Comparison of ENCODE assay signal across 20 cellular contexts in the genomic region with DNA sequence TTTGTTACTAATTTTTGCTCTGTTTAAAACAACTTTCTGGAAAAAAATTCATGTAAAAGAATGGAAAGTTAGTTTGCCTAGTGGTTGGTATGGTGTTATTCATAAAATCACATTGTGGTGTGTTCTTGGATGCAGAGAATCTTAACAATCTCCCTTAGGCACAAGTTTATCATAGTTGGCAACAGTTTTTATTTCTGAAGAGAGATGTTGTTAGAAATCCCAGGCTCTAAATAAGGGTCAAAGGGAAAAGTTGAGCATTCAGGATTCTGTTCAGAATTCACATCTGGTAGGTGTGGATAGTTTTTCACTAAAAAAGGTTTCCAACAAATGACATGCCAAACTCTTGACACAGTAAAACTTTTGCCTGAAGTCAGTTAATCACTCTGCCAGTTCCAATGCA.
"Had no signal": no experiment of that assay in that cellular context is flagged by ENCODE, and none has a peak within 500 bp of the region (broad histone marks: within the 10 kb centered on the region; RNA-seq: fewer than 3 reads in every experiment).

No MANE protein-coding gene starts in this region.

- DNase-seq: activated B cell treated with CpG ODN at 0.5 μM for 24 hours; activated CD4-positive, alpha-beta memory T cell treated with anti-CD3 and anti-CD28 coated beads for 36 hours; activated CD8-positive, alpha-beta memory T cell treated with anti-CD3 and anti-CD28 coated beads for 24 hours; activated effector memory CD4-positive, alpha-beta T cell treated with Interleukin-2 at 50 U/mL for 16 hours; activated naive CD4-positive, alpha-beta T cell; amniotic stem cell; body of pancreas; central memory CD4-positive, alpha-beta T cell; NCI-H1105; NCI-H1436 treated with DMSO at 0.1 percent for 48 hours; NCI-H187; NCI-H510A treated with DMSO at 0.1 percent for 48 hours; PC-9; SHP77 treated with DMSO at 0.1 percent for 48 hours had no signal

- H3K9me3 ChIP-seq: ascending aorta, body of pancreas had no signal

- H3K4me3 Mint-ChIP-seq: activated B cell treated with CpG ODN at 0.5 μM for 24 hours; activated CD4-positive, alpha-beta memory T cell treated with anti-CD3 and anti-CD28 coated beads for 36 hours; activated CD4-positive, alpha-beta T cell treated with anti-CD3 and anti-CD28 coated beads, Interleukin-2, amount 10 ng/mL, durations not matched to agents 7 days and 5 days; activated naive CD4-positive, alpha-beta T cell treated with anti-CD3 and anti-CD28 coated beads, Interleukin-2, amount 50 U/mL, for 24 hours; activated T-helper 1 cell treated with anti-CD3 and anti-CD28 coated beads, Interleukin-12 subunit alpha, Interleukin-12 subunit beta, Interleukin-2, Interleukin-4 antibody, amounts not matched to agents 30 ng/mL and 10 ng/mL and 1 ng/mL, durations not matched to agents 14 hours and 24 hours and 36 hours; T-helper 1 cell treated with Interleukin-12 subunit alpha and Interleukin-12 subunit beta and Interleukin-4 antibody, amounts not matched to agents 30 μg/mL and 1 μg/mL, for 36 hours had no signal

- H3K4me2 ChIP-seq: KMS-11, PC-9 had no signal

- H3K27me3 ChIP-seq: ascending aorta, body of pancreas had no signal

- H3K4me3 ChIP-seq: ascending aorta, body of pancreas, PC-9 had no signal

- H2AFZ ChIP-seq: PC-9 had no signal

- H3K4me1 ChIP-seq: body of pancreas had no signal

- H3K27me3 Mint-ChIP-seq: activated B cell treated with CpG ODN at 0.5 μM for 24 hours; activated CD4-positive, alpha-beta memory T cell treated with anti-CD3 and anti-CD28 coated beads for 36 hours; activated CD4-positive, alpha-beta T cell treated with anti-CD3 and anti-CD28 coated beads, Interleukin-2, amount 10 ng/mL, durations not matched to agents 7 days and 5 days; activated naive CD4-positive, alpha-beta T cell treated with anti-CD3 and anti-CD28 coated beads, Interleukin-2, amount 50 U/mL, for 24 hours had no signal

- H3K27ac ChIP-seq: ascending aorta, body of pancreas, KMS-11, PC-9 had no signal

- H3K27ac Mint-ChIP-seq: activated B cell treated with CpG ODN at 0.5 μM for 24 hours; activated CD4-positive, alpha-beta memory T cell treated with anti-CD3 and anti-CD28 coated beads for 36 hours; activated naive CD4-positive, alpha-beta T cell treated with anti-CD3 and anti-CD28 coated beads, Interleukin-2, amount 50 U/mL, for 24 hours; activated T-helper 1 cell treated with anti-CD3 and anti-CD28 coated beads, Interleukin-12 subunit alpha, Interleukin-12 subunit beta, Interleukin-2, Interleukin-4 antibody, amounts not matched to agents 30 ng/mL and 10 ng/mL and 1 ng/mL, durations not matched to agents 14 hours and 24 hours and 36 hours; T-helper 1 cell treated with Interleukin-12 subunit alpha and Interleukin-12 subunit beta and Interleukin-4 antibody, amounts not matched to agents 30 μg/mL and 1 μg/mL, for 36 hours had no signal

- H3K9me3 Mint-ChIP-seq: activated B cell treated with CpG ODN at 0.5 μM for 24 hours; activated CD4-positive, alpha-beta memory T cell treated with anti-CD3 and anti-CD28 coated beads for 36 hours; activated CD4-positive, alpha-beta T cell treated with anti-CD3 and anti-CD28 coated beads, Interleukin-2, amount 10 ng/mL, durations not matched to agents 7 days and 5 days; activated naive CD4-positive, alpha-beta T cell treated with anti-CD3 and anti-CD28 coated beads, Interleukin-2, amount 50 U/mL, for 24 hours; activated T-helper 1 cell treated with anti-CD3 and anti-CD28 coated beads, Interleukin-12 subunit alpha, Interleukin-12 subunit beta, Interleukin-2, Interleukin-4 antibody, amounts not matched to agents 30 ng/mL and 10 ng/mL and 1 ng/mL, durations not matched to agents 14 hours and 24 hours and 36 hours; T-helper 1 cell treated with Interleukin-12 subunit alpha and Interleukin-12 subunit beta and Interleukin-4 antibody, amounts not matched to agents 30 μg/mL and 1 μg/mL, for 36 hours had no signal

- H3K9ac ChIP-seq: KMS-11 had no signal

- ATAC-seq: body of pancreas had no signal
